In the genomic region with DNA sequence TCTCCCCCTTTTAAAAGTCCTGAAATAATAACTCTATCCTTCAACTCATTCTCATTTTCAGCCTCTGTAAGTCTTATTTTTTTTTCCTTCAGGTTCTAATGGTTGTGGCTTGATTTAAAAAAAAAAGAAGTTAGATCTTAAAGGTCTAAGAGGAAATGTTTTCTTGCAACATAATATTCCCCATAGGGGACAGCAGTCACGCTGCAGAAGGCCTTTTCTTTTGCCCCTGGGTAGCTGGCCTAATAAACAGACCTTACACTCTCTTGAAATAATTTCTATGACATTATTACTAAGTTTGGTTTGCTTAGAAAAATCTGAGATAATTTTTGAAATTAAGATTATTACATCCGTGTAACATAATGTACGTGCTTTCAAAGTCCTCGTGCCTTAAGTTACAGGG, we compare ENCODE assay signal across 31 cellular contexts.
"Had no signal": no experiment of that assay in that cellular context is flagged by ENCODE, and none has a peak within 500 bp of the region (broad histone marks: within the 10 kb centered on the region; RNA-seq: fewer than 3 reads in every experiment).

No MANE protein-coding gene starts in this region.

- H3K9me3 ChIP-seq: adrenal gland, body of pancreas, esophagus muscularis mucosa, gastroesophageal sphincter had no signal

- H3K9me3 Mint-ChIP-seq: activated CD4-positive, alpha-beta memory T cell treated with anti-CD3 and anti-CD28 coated beads for 36 hours; activated CD4-positive, alpha-beta T cell treated with anti-CD3 and anti-CD28 coated beads, Interleukin-2, amount 10 ng/mL, durations not matched to agents 24 days and 14 days; activated naive CD4-positive, alpha-beta T cell treated with anti-CD3 and anti-CD28 coated beads for 36 hours; activated naive CD4-positive, alpha-beta T cell treated with anti-CD3 and anti-CD28 coated beads, Interleukin-2, amount 50 U/mL, for 24 hours; activated naive CD8-positive, alpha-beta T cell treated with anti-CD3 and anti-CD28 coated beads for 36 hours; activated naive CD8-positive, alpha-beta T cell treated with anti-CD3 and anti-CD28 coated beads, Interleukin-2, amount 50 U/mL, for 24 hours had no signal

- H3K27me3 ChIP-seq: adrenal gland, body of pancreas, esophagus muscularis mucosa, gastroesophageal sphincter had no signal

- H3K4me3 ChIP-seq: adrenal gland, body of pancreas, esophagus muscularis mucosa, gastroesophageal sphincter had no signal

- H3K4me1 Mint-ChIP-seq: activated CD4-positive, alpha-beta T cell treated with anti-CD3 and anti-CD28 coated beads for 36 hours; activated CD4-positive, alpha-beta T cell treated with anti-CD3 and anti-CD28 coated beads, Interleukin-2, amount 10 ng/mL, durations not matched to agents 24 days and 14 days; activated CD8-positive, alpha-beta memory T cell treated with anti-CD3 and anti-CD28 coated beads, Interleukin-2, amount 10 ng/mL, durations not matched to agents 7 days and 5 days; activated naive CD4-positive, alpha-beta T cell treated with anti-CD3 and anti-CD28 coated beads, Interleukin-2, amount 50 U/mL, for 24 hours; activated naive CD8-positive, alpha-beta T cell treated with anti-CD3 and anti-CD28 coated beads for 36 hours; activated naive CD8-positive, alpha-beta T cell treated with anti-CD3 and anti-CD28 coated beads, Interleukin-2, amount 50 U/mL, for 24 hours had no signal

- DNase-seq: activated CD4-positive, alpha-beta memory T cell treated with anti-CD3 and anti-CD28 coated beads for 36 hours; activated CD4-positive, alpha-beta T cell treated with anti-CD3 and anti-CD28 coated beads for 36 hours; activated CD4-positive, alpha-beta T cell treated with anti-CD3 and anti-CD28 coated beads, Interleukin-2, amount 10 ng/mL, durations not matched to agents 24 days and 14 days; activated CD4-positive, CD25-positive, alpha-beta regulatory T cell; activated CD4-positive, CD25-positive, alpha-beta regulatory T cell treated with anti-CD3 and anti-CD28 coated beads, Interleukin-2, amount 50 U/mL, for 72 hours; activated CD8-positive, alpha-beta memory T cell treated with anti-CD3 and anti-CD28 coated beads, Interleukin-2, amount 10 ng/mL, durations not matched to agents 7 days and 5 days; activated CD8-positive, alpha-beta memory T cell treated with anti-CD3 and anti-CD28 coated beads, Interleukin-2, amount 50 U/mL, for 4 hours; activated CD8-positive, alpha-beta T cell treated with anti-CD3 and anti-CD28 coated beads, Interleukin-2, amount 10 ng/mL, durations not matched to agents 7 days and 5 days; activated effector memory CD4-positive, alpha-beta T cell treated with anti-CD3 and anti-CD28 coated beads, Interleukin-2, amount 50 U/mL, for 16 hours; activated naive CD4-positive, alpha-beta T cell treated with anti-CD3 and anti-CD28 coated beads for 36 hours; activated naive CD8-positive, alpha-beta T cell treated with anti-CD3 and anti-CD28 coated beads for 36 hours; activated naive CD8-positive, alpha-beta T cell treated with anti-CD3 and anti-CD28 coated beads, Interleukin-2, amount 50 U/mL, for 24 hours; activated T-cell treated with anti-CD3 and anti-CD28 coated beads, Interleukin-2, amount 50 U/mL, for 1 hour; activated T-cell treated with anti-CD3 and anti-CD28 coated beads, Interleukin-2, amount 50 U/mL, for 48 hours; adrenal gland; amygdala; aorta; body of pancreas; caudate nucleus; cortex of kidney; dermis blood vessel endothelial cell; effector CD4-positive, alpha-beta T cell; effector memory CD8-positive, alpha-beta T cell; erythroblast; foreskin melanocyte; T-helper 2 cell had no signal

- H3K4me3 Mint-ChIP-seq: activated CD4-positive, alpha-beta memory T cell treated with anti-CD3 and anti-CD28 coated beads for 36 hours; activated CD4-positive, alpha-beta T cell treated with anti-CD3 and anti-CD28 coated beads for 36 hours; activated CD4-positive, alpha-beta T cell treated with anti-CD3 and anti-CD28 coated beads, Interleukin-2, amount 10 ng/mL, durations not matched to agents 24 days and 14 days; activated CD8-positive, alpha-beta memory T cell treated with anti-CD3 and anti-CD28 coated beads, Interleukin-2, amount 10 ng/mL, durations not matched to agents 7 days and 5 days; activated CD8-positive, alpha-beta T cell treated with anti-CD3 and anti-CD28 coated beads, Interleukin-2, amount 10 ng/mL, durations not matched to agents 7 days and 5 days; activated naive CD4-positive, alpha-beta T cell treated with anti-CD3 and anti-CD28 coated beads for 36 hours; activated naive CD4-positive, alpha-beta T cell treated with anti-CD3 and anti-CD28 coated beads, Interleukin-2, amount 50 U/mL, for 24 hours; activated naive CD8-positive, alpha-beta T cell treated with anti-CD3 and anti-CD28 coated beads for 36 hours; activated naive CD8-positive, alpha-beta T cell treated with anti-CD3 and anti-CD28 coated beads, Interleukin-2, amount 50 U/mL, for 24 hours; activated T-helper 1 cell treated with anti-CD3 and anti-CD28 coated beads, Interleukin-12 subunit alpha, Interleukin-12 subunit beta, Interleukin-2, Interleukin-4 antibody, amounts not matched to agents 30 ng/mL and 10 ng/mL and 1 ng/mL, durations not matched to agents 14 hours and 24 hours and 36 hours; effector memory CD8-positive, alpha-beta T cell had no signal

- H3K27ac Mint-ChIP-seq: activated CD4-positive, alpha-beta memory T cell treated with anti-CD3 and anti-CD28 coated beads for 36 hours; activated CD4-positive, alpha-beta T cell treated with anti-CD3 and anti-CD28 coated beads for 36 hours; activated CD4-positive, alpha-beta T cell treated with anti-CD3 and anti-CD28 coated beads, Interleukin-2, amount 10 ng/mL, durations not matched to agents 24 days and 14 days; activated CD8-positive, alpha-beta memory T cell treated with anti-CD3 and anti-CD28 coated beads, Interleukin-2, amount 10 ng/mL, durations not matched to agents 7 days and 5 days; activated CD8-positive, alpha-beta T cell treated with anti-CD3 and anti-CD28 coated beads, Interleukin-2, amount 10 ng/mL, durations not matched to agents 7 days and 5 days; activated naive CD4-positive, alpha-beta T cell treated with anti-CD3 and anti-CD28 coated beads for 36 hours; activated naive CD4-positive, alpha-beta T cell treated with anti-CD3 and anti-CD28 coated beads, Interleukin-2, amount 50 U/mL, for 24 hours; activated naive CD8-positive, alpha-beta T cell treated with anti-CD3 and anti-CD28 coated beads for 36 hours; activated naive CD8-positive, alpha-beta T cell treated with anti-CD3 and anti-CD28 coated beads, Interleukin-2, amount 50 U/mL, for 24 hours; activated T-helper 1 cell treated with anti-CD3 and anti-CD28 coated beads, Interleukin-12 subunit alpha, Interleukin-12 subunit beta, Interleukin-2, Interleukin-4 antibody, amounts not matched to agents 30 ng/mL and 10 ng/mL and 1 ng/mL, durations not matched to agents 14 hours and 24 hours and 36 hours; activated T-helper 2 cell treated with anti-CD3 and anti-CD28 coated beads, Interferon-gamma antibody, Interleukin-2, Interleukin-4, amounts not matched to agents 10 μg/mL and 5 μg/mL and 100 μg/mL, durations not matched to agents 14 hours and 24 hours and 36 hours; effector memory CD8-positive, alpha-beta T cell had no signal

- H3K36me3 Mint-ChIP-seq: activated CD4-positive, alpha-beta memory T cell treated with anti-CD3 and anti-CD28 coated beads for 36 hours; activated CD8-positive, alpha-beta memory T cell treated with anti-CD3 and anti-CD28 coated beads, Interleukin-2, amount 10 ng/mL, durations not matched to agents 7 days and 5 days; activated naive CD4-positive, alpha-beta T cell treated with anti-CD3 and anti-CD28 coated beads, Interleukin-2, amount 50 U/mL, for 24 hours; activated naive CD8-positive, alpha-beta T cell treated with anti-CD3 and anti-CD28 coated beads for 36 hours had no signal

- H3K27me3 Mint-ChIP-seq: activated CD4-positive, alpha-beta memory T cell treated with anti-CD3 and anti-CD28 coated beads for 36 hours; activated CD4-positive, alpha-beta T cell treated with anti-CD3 and anti-CD28 coated beads for 36 hours; activated CD4-positive, alpha-beta T cell treated with anti-CD3 and anti-CD28 coated beads, Interleukin-2, amount 10 ng/mL, durations not matched to agents 24 days and 14 days; activated CD8-positive, alpha-beta memory T cell treated with anti-CD3 and anti-CD28 coated beads, Interleukin-2, amount 10 ng/mL, durations not matched to agents 7 days and 5 days; activated naive CD4-positive, alpha-beta T cell treated with anti-CD3 and anti-CD28 coated beads, Interleukin-2, amount 50 U/mL, for 24 hours; activated naive CD8-positive, alpha-beta T cell treated with anti-CD3 and anti-CD28 coated beads for 36 hours; activated naive CD8-positive, alpha-beta T cell treated with anti-CD3 and anti-CD28 coated beads, Interleukin-2, amount 50 U/mL, for 24 hours; effector memory CD8-positive, alpha-beta T cell had no signal

- ATAC-seq: activated CD4-positive, alpha-beta T cell treated with anti-CD3 and anti-CD28 coated beads for 36 hours; activated CD8-positive, alpha-beta memory T cell treated with anti-CD3 and anti-CD28 coated beads, Interleukin-2, amount 10 ng/mL, durations not matched to agents 7 days and 5 days; activated CD8-positive, alpha-beta T cell treated with anti-CD3 and anti-CD28 coated beads, Interleukin-2, amount 10 ng/mL, durations not matched to agents 7 days and 5 days; activated naive CD8-positive, alpha-beta T cell treated with anti-CD3 and anti-CD28 coated beads, Interleukin-2, amount 50 U/mL, for 24 hours; body of pancreas; effector memory CD8-positive, alpha-beta T cell; gastroesophageal sphincter had no signal

- H3K36me3 ChIP-seq: adrenal gland, esophagus muscularis mucosa, gastroesophageal sphincter had no signal

- H3K27ac ChIP-seq: adrenal gland, body of pancreas, esophagus muscularis mucosa, gastroesophageal sphincter had no signal

- H3K4me1 ChIP-seq: adrenal gland, body of pancreas, esophagus muscularis mucosa, gastroesophageal sphincter had no signal
